Comparison of ENCODE assay signal across 1 cellular context in the genomic region with DNA sequence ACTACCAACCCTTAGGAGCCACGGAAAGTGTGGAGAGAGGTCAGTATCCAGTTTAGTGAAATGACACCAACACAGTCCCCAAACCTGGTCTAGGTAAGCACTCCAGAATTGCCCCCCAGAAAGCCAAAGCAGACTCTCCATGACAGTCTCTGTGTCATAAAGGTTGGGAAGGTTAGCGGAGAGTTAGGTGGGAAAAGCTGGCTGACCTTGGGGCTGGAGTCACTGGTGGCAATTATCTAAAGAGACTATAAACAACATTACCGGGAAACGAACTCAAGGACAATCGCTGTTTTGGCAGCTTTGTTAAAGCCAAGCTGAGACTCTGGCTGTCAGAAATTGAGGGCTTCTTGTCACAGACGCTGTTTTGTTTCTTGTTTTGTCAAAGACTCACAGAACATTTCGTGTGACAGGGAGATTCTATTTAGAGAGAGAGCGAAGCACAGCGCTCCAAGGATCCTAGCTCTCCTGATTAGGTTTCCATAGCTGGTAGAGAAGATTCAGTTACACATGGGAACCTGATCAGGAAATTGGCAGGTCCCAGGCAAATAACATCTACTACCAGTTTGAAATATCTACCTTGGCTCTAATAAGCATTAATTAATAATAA.
TF ChIP-seq lines count a peak whose summit lies in the region.

No MANE protein-coding gene starts in this region.

TF ChIP-seq in K562, 482 proteins besides CTCF, POLR2A, EP300 and RAD21 (continued from another document):
- no peak for TF ChIP-seq PTTG1 (tag; IDR thresholded peaks at IDR 0.05; ENCODE audit: low read depth)
- no peak for TF ChIP-seq SREBF2 (CRISPR knock-in tag; IDR thresholded peaks at IDR 0.05)
- TF ChIP-seq NELFE (IDR thresholded peaks at IDR 0.05; ENCODE audit: insufficient read depth, insufficient read length), result no peak
- TF ChIP-seq U2AF1 (optimal IDR thresholded peaks at IDR 0.05; ENCODE audit: low read depth, low read length), result no peak
- no peak for TF ChIP-seq TRIM24 (IDR thresholded peaks at IDR 0.05)
- no peak for TF ChIP-seq SIN3B (IDR thresholded peaks at IDR 0.05; ENCODE audit: low read depth)
TF ChIP-seq in K562: peak in this region for 0.
